8 cellular contexts compared by ENCODE assay signal in the genomic region with DNA sequence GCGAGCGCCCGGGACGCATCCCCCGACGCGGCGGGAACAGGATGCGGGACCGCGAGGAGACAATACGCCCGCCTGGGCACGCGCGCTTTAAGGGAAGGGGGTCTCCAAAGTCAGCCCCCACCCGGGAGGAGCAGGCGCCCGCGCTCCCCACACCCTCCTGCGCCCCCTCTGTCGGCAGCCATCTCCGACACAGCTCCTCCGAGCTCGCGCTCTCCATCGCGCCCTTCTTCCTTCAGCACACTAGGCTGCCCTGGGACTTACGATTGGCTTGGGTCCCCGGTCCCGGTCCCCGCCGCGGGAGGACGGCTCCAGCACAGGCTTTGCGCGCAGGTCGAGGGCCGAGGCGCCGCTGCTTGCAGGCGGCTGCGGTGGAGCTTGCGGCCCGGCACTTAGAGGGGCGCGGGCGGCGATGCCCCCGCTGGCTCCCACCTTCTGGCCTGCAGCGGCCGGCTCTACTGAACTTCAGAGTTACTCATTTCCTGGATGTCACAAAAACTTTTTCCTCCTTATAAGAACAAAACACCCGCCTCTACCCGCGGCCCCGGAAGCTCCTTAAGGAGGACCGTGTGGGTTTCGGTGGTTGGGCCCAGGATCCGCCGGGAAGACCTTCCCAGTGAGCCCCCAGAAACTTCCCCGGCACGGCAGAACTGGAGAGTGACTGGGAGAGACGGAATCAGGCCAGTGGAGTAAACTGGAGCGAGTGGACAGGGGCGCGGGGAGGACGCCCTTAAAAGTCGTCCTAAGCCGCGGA. TPM values are rescaled to one million over a fixed set of nuclear protein-coding genes. Genes with fewer than 3 reads are reported as not detected.
DNase-seq lines count a peak whose midpoint lies in the region; ATAC-seq, FAIRE-seq and TF ChIP-seq lines count a peak whose summit lies in the region.

Gene ITPRIP (minus strand): TSS at position 481 of the 751 bp plus-strand sequence. CDS start 22,414 bp downstream, outside the sequence.

- no peak for TF ChIP-seq CTCF in Calu3 (IDR thresholded peaks at IDR 0.05; ENCODE audit: unreplicated experiment)

- BruUV-seq in Calu3 (replicated peaks; lab: Mats Ljungman, UMichigan): no TSS peak

- intact Hi-C loops in Calu3 (cut with micrococcal nuclease; ENCODE audit: unreplicated experiment) (no loop called here), Right ventricle myocardium superior (cut with DNase I) (loop anchor here (5.0 kb wide), 1 partner anchor 36 kb away; no protein-coding TSS in a partner anchor), posterior cingulate gyrus (cut with DNase I) (loop anchor here (2.0 kb wide), 1 partner anchor 47 kb away; no protein-coding TSS in a partner anchor)

- no peak for FAIRE-seq in urothelium cell line (lab: Jason Lieb, UNC)

- no peaks in the 10 kb centered on the region for H3K9me3 Mint-ChIP-seq in Calu3 (ENCODE audit: low read depth, unreplicated experiment)
- no peaks in the 10 kb centered on the region for H3K9me3 Mint-ChIP-seq in activated naive CD8-positive, alpha-beta T cell treated with anti-CD3 and anti-CD28 coated beads for 36 hours

- peak within 1 kb of the TSS; percentile 99 for H3K4me3 Mint-ChIP-seq in Calu3 (ENCODE audit: low read depth, unreplicated experiment)
- H3K4me3 Mint-ChIP-seq in activated naive CD8-positive, alpha-beta T cell treated with anti-CD3 and anti-CD28 coated beads for 36 hours: peak within 1 kb of the TSS; percentile 96

- H3K36me3 Mint-ChIP-seq in Calu3 (ENCODE audit: insufficient read depth, unreplicated experiment): peaks cover 14% of the 10 kb centered on the region
- peaks cover 13% of the 10 kb centered on the region for H3K36me3 Mint-ChIP-seq in activated naive CD8-positive, alpha-beta T cell treated with anti-CD3 and anti-CD28 coated beads for 36 hours

- peak within 1 kb of the TSS; percentile 88 for H3K27ac Mint-ChIP-seq in Calu3 (ENCODE audit: unreplicated experiment)
- peak within 1 kb of the TSS; percentile 99 for H3K27ac Mint-ChIP-seq in activated naive CD8-positive, alpha-beta T cell treated with anti-CD3 and anti-CD28 coated beads for 36 hours

- H3K4me1 Mint-ChIP-seq in Calu3 (ENCODE audit: low read depth, unreplicated experiment): peaks cover 13% of the 10 kb centered on the region
- H3K4me1 Mint-ChIP-seq in activated naive CD8-positive, alpha-beta T cell treated with anti-CD3 and anti-CD28 coated beads for 36 hours: peaks cover 45% of the 10 kb centered on the region

- ATAC-seq in GM19463 (IDR thresholded peaks at IDR 0.05; ENCODE audit: unreplicated experiment): peak; percentile 60
- ATAC-seq in Right ventricle myocardium superior (ENCODE audit: poor library complexity): peak; percentile 78

- DNase-seq in Calu3 (peak; percentile 39), HK-2 (ENCODE audit: unreplicated experiment) (peak; percentile 78), SKM-1 treated with dmso at 0.1 percent for 144 hours (lab: John Stamatoyannopoulos, UW; ENCODE audit: unreplicated experiment) (peak; percentile 84), Right ventricle myocardium superior (peak; percentile 88), posterior cingulate gyrus (peak in 7 of 10 donors; percentile 47 to 90 (median 64)), urothelium cell line (ENCODE audit: low spot score) (peak; percentile 75)
- DNase-seq in activated naive CD8-positive, alpha-beta T cell treated with anti-CD3 and anti-CD28 coated beads for 36 hours: peak; percentile 73

- peaks cover 28% of the 10 kb centered on the region for H3K27me3 Mint-ChIP-seq in Calu3 (ENCODE audit: unreplicated experiment)
- H3K27me3 Mint-ChIP-seq in activated naive CD8-positive, alpha-beta T cell treated with anti-CD3 and anti-CD28 coated beads for 36 hours: no peaks in the 10 kb centered on the region

- CTCF ChIA-PET in Calu3 (lab: Charles Lee): interaction anchor here (1.2 to 2.3 kb wide), 2 partner anchors 32 to 63 kb away, joined by 4 to 13 read pairs; no protein-coding TSS in a partner anchor

RNA-seq across cellular contexts. Expression of gene ITPRIP, which starts in this region (rescaled TPM):
- total RNA-seq in Calu3 (2022) (1.5 and 1.7 TPM in 2 replicates), Right ventricle myocardium superior (29.1 TPM)
- 10 to 100 TPM; 18.8 to 19.4 TPM for total RNA-seq in activated naive CD8-positive, alpha-beta T cell treated with anti-CD3 and anti-CD28 coated beads for 36 hours

Comparison
In these comparisons a context has a peak if more than half of its experiments do, and no peak if none do; other contexts are left out.
1. Peak in every context shown above with its lines: DNase-seq and ATAC-seq.